In the genomic region with DNA sequence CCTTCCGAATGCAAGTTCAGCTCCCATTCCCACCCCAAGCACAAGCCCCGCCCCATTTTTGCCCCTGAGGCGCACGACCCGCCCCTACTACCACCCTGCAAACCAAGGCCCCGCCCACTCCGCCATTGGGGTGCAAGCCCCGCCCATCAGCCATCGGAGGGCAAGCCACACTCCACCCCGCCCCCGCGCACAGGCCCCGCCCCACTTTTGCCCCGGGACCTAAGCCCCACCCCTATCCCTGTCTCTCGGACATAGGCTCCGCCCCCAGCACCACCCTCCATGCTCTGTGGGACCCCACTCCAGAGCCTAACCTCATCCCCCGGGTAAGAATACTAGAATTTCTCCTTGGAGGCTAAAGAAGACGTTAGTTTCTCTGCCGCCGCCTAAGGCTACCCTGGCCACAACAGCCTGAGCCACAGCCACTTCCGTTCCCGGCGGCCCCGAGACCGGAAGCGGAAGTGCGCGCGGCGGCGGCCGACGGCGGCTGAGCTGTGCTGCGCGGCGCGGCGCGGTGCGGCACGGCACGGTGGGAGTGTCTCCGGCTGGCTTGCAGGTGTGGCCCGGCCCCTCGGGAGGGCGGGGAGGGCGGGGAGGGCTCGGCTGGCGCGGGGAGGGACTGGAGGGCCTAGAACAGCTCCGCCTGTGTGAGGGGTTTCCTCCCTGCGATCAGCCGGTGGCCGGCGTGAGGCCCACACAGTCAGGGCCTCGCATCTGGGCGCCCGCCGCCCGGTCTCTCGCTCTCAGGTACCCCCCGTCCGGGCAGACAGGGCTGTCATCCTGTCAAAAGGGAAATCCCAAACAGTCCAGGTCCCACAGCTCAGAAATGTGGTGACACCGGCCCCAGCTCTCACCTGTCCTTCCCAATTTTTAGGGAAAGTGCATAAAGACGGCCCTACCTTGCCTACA, we compare ENCODE assay signal across 9 cellular contexts. TPM values are rescaled to one million over a fixed set of nuclear protein-coding genes. Genes with fewer than 3 reads are reported as not detected.
DNase-seq lines count a peak whose midpoint lies in the region; ATAC-seq, FAIRE-seq and TF ChIP-seq lines count a peak whose summit lies in the region.
"Had no signal": no experiment of that assay in that cellular context is flagged by ENCODE, and none has a peak within 500 bp of the region (broad histone marks: within the 10 kb centered on the region; RNA-seq: fewer than 3 reads in every experiment).

A gene (plus strand): TSS at position 451 of the 906 bp plus-strand sequence. CDS start 3,444 bp downstream, outside the sequence.

- peak; percentile 91 for FAIRE-seq in GM19239 (lab: Jason Lieb, UNC)
- FAIRE-seq: endometrium had no signal

- intact Hi-C loops in colonic mucosa (cut with DNase I) (loop anchor here (5.0 kb wide), 1 partner anchor 118 kb away; a partner anchor contains a TSS), left colon (cut with DNase I, micrococcal nuclease) (loop anchor here in 1 of 2 donors (5.0 kb wide), 1 partner anchor 118 kb away; a partner anchor contains a TSS)

- TF ChIP-seq CTCF in BE2C (IDR thresholded peaks at IDR 0.05; ENCODE audit: low read depth, low read length) = no peak
- no peak for TF ChIP-seq CTCF in colonic mucosa (IDR thresholded peaks at IDR 0.05)

- ATAC-seq in HG03442 (IDR thresholded peaks at IDR 0.05; ENCODE audit: unreplicated experiment) = peak; percentile 82
- ATAC-seq in left colon = peak; percentile 97

- no peaks in the 10 kb centered on the region for H3K9me3 ChIP-seq in BE2C
- no peaks in the 10 kb centered on the region for H3K9me3 ChIP-seq in colonic mucosa

- H3K9ac ChIP-seq in colonic mucosa (ENCODE audit: low read depth in 2 of 2, low read length in 2 of 2) = peak within 1 kb of the TSS; percentile 77 to 95

- H3K27me3 ChIP-seq in BE2C (no peaks in the 10 kb centered on the region), colonic mucosa (no peaks in the 10 kb centered on the region)

- no peaks in the 10 kb centered on the region for H3K4me1 ChIP-seq in BE2C
- H3K4me1 ChIP-seq in colonic mucosa = no peaks in the 10 kb centered on the region

- H3K27ac ChIP-seq in colonic mucosa = peak within 1 kb of the TSS; percentile 77

- peak within 1 kb of the TSS; percentile 85 for H3K4me3 ChIP-seq in BE2C (ENCODE audit: low read depth, low read length)
- peak within 1 kb of the TSS; percentile 67 for H3K4me3 ChIP-seq in colonic mucosa

- H3K36me3 ChIP-seq in BE2C = no peaks in the 10 kb centered on the region
- H3K36me3 ChIP-seq in colonic mucosa = no peaks in the 10 kb centered on the region

- DNase-seq in BE2C (peak; percentile 99), GM19239 (ENCODE audit: insufficient read length, low spot score) (peak; percentile 80), NCI-H524 (lab: John Stamatoyannopoulos, UW) (peak; percentile 84 to 96), colonic mucosa (peak; percentile 99), left colon (peak; percentile 97 to 100)
- peak; percentile 100 for DNase-seq in activated CD4-positive, alpha-beta T cell treated with anti-CD3 and anti-CD28 coated beads for 48 hours
- DNase-seq in stimulated activated CD4-positive, alpha-beta T cell treated with anti-CD3 and anti-CD28 coated beads, Interleukin-1b, Interleukin-23, amount 100 ng/mL, for 4 hours (ENCODE audit: low read depth in 2 of 2) = peak; percentile 99 to 100

RNA-seq across cellular contexts. Expression of the gene that starts here (rescaled TPM):
- 45.5 TPM for polyA plus RNA-seq in BE2C (2012; ENCODE audit: insufficient read depth, insufficient read length, low read depth)
- total RNA-seq in colonic mucosa = 1 to 10 TPM; 6.7 to 7.3 TPM
- total RNA-seq in left colon = 1 to 10 TPM; 5.3 to 7.3 TPM

Comparison
In these comparisons a context has a peak if more than half of its experiments do, and no peak if none do; other contexts are left out.
1. Peak in every context shown above with its lines: DNase-seq, ATAC-seq, H3K4me3 ChIP-seq and H3K27ac ChIP-seq.